10 cellular contexts compared by ENCODE assay signal in the genomic region with DNA sequence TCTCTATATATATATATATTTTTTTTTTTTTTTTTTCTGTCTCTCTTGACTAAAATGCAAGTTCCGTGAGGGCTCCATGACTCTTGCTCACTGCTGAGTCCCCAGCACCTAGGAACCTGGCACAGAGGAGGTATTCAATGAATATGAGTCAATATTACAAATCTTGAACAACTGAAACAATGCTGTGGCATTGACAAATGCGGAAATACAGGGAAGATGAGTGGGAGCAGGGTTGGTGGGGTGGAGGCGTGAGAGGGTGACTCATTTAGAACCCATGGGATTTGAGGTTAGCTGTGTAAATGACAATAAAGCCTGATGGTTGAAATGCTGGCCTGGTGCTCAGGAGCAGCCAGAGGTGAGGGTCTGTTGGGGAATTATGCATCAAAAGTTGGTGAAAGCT.
DNase-seq lines count a peak whose midpoint lies in the region; ATAC-seq, FAIRE-seq and TF ChIP-seq lines count a peak whose summit lies in the region.
"Had no signal": no experiment of that assay in that cellular context is flagged by ENCODE, and none has a peak within 500 bp of the region (broad histone marks: within the 10 kb centered on the region; RNA-seq: fewer than 3 reads in every experiment).

No MANE protein-coding gene starts in this region.

- 0% methylated on average over 3 of the region's 3 CpGs for WGBS in mammary epithelial cell (ENCODE audit: low coverage, missing lambda C conversion rate)
- no CpG with 5 or more reads among the region's 3 CpGs for WGBS in gastroesophageal sphincter (ENCODE audit: low coverage in 1 of 2), 2 donors

- H3K4me1 ChIP-seq in mammary epithelial cell (ENCODE audit: insufficient read depth, low read length) = peaks cover 11% of the 10 kb centered on the region
- no peaks in the 10 kb centered on the region for H3K4me1 ChIP-seq in gastroesophageal sphincter

- TF ChIP-seq CTCF in mammary epithelial cell (conservative IDR thresholded peaks at IDR 0.05 in 1 of 2, IDR thresholded peaks at IDR 0.05 in 1 of 2; ENCODE audit: extremely low read depth in 1 of 2, insufficient read depth in 1 of 2, low read depth in 1 of 2, low read length in 2 of 2) (no peak), gastroesophageal sphincter (IDR thresholded peaks at IDR 0.05) (no peak)

- no peak for ATAC-seq in gastroesophageal sphincter
- ATAC-seq: mucosa of descending colon had no signal

- peak overlapping the region; percentile 53 for H3K27ac ChIP-seq in mammary epithelial cell (ENCODE audit: insufficient read depth, low read depth, low read length)
- no peak overlapping the region for H3K27ac ChIP-seq in gastroesophageal sphincter

- H3K4me3 ChIP-seq in mammary epithelial cell (replicated peaks in 1 of 3; ENCODE audit: insufficient read depth in 1 of 3, low read depth in 2 of 3, low read length in 3 of 3) = no peak overlapping the region
- H3K4me3 ChIP-seq in gastroesophageal sphincter = no peak overlapping the region
- H3K4me3 ChIP-seq: mucosa of descending colon had no signal

- intact Hi-C loops in mammary epithelial cell (cut with micrococcal nuclease) = loop anchor here (2.0 to 5.0 kb wide), 2 partner anchors 34 to 61 kb away; no protein-coding TSS in a partner anchor

- DNase-seq in GM19239 (ENCODE audit: insufficient read length, low spot score) (no peak), RCC 7860 (ENCODE audit: low spot score) (peak; percentile 78), mammary epithelial cell (peak; percentile 97), Kasumi-1 (lab: John Stamatoyannopoulos, UW) (no peak), islet precursor cell (no peak), NK-92 (lab: John Stamatoyannopoulos, UW; ENCODE audit: unreplicated experiment) (no peak)
- DNase-seq in stimulated activated CD4-positive, alpha-beta T cell treated with anti-CD3 and anti-CD28 coated beads, Interleukin-15, amount 100 ng/mL, for 24 hours = peak; percentile 71
- DNase-seq: mucosa of descending colon, NCI-H446 had no signal

- TF ChIP-seq EP300 in gastroesophageal sphincter (IDR thresholded peaks at IDR 0.05) = no peak

- FAIRE-seq in GM19239 (lab: Jason Lieb, UNC) (peak; percentile 31), RCC 7860 (lab: Jason Lieb, UNC) (peak; percentile 78)

- peak overlapping the region; percentile 16 for H2AFZ ChIP-seq in mammary epithelial cell (ENCODE audit: low read depth, low read length)

- BruUV-seq in mammary epithelial cell (replicated peaks; lab: Mats Ljungman, UMichigan) = no TSS peak

- H3K4me2 ChIP-seq in mammary epithelial cell (ENCODE audit: insufficient read depth, low read depth, low read length) = no peak overlapping the region

- H3K9me3 ChIP-seq in mammary epithelial cell (replicated peaks; ENCODE audit: insufficient read depth, low read length) = no peaks in the 10 kb centered on the region
- no peaks in the 10 kb centered on the region for H3K9me3 ChIP-seq in gastroesophageal sphincter
- H3K9me3 ChIP-seq: mucosa of descending colon had no signal

- no peak for TF ChIP-seq POLR2A in gastroesophageal sphincter (IDR thresholded peaks at IDR 0.05)

- no peaks in the 10 kb centered on the region for H4K20me1 ChIP-seq in mammary epithelial cell (ENCODE audit: insufficient read depth, low read length)

- in situ Hi-C loops in mammary epithelial cell (cut with MboI; ENCODE audit: low sequenced_read_pairs in 2 of 2) = no loop called here

- H3K79me2 ChIP-seq in mammary epithelial cell (ENCODE audit: insufficient read depth, low read length) = no peaks in the 10 kb centered on the region

- CTCF ChIA-PET in mammary epithelial cell (lab: Charles Lee; ENCODE audit: low non-redundant PET) = no interaction called here

- no peak overlapping the region for H3K9ac ChIP-seq in mammary epithelial cell (ENCODE audit: insufficient read depth, low read length)

- H3K27me3 ChIP-seq in mammary epithelial cell (ENCODE audit: insufficient read depth, low read length) = no peaks in the 10 kb centered on the region
- no peaks in the 10 kb centered on the region for H3K27me3 ChIP-seq in gastroesophageal sphincter

- H3K36me3 ChIP-seq in mammary epithelial cell (ENCODE audit: insufficient read depth, low read length) (no peaks in the 10 kb centered on the region), gastroesophageal sphincter (no peaks in the 10 kb centered on the region)

- dilution Hi-C loops in mammary epithelial cell (cut with HindIII; ENCODE audit: low sequenced_read_pairs) = no loop called here

Comparison
In these comparisons a context has a peak if more than half of its experiments do, and no peak if none do; other contexts are left out.
1. DNase-seq: peak in RCC 7860 (single experiment), mammary epithelial cell (single experiment) and stimulated activated CD4-positive, alpha-beta T cell treated with anti-CD3 and anti-CD28 coated beads, Interleukin-15, amount 100 ng/mL, for 24 hours (single experiment); none in GM19239 (single experiment), Kasumi-1 (0 of 2), islet precursor cell (single experiment) and NK-92 (single experiment).